8 cellular contexts compared by ENCODE assay signal in genomic region chr13:30978981-30979956, GRCh38. TPM values are rescaled to one million over a fixed set of nuclear protein-coding genes. Genes with fewer than 3 reads are reported as not detected.
DNase-seq lines count a peak whose midpoint lies in the region; ATAC-seq and TF ChIP-seq lines count a peak whose summit lies in the region.

No MANE protein-coding gene starts in this region.

- H3K9me3 ChIP-seq in RWPE2 (ENCODE audit: severe bottlenecking) (no peaks in the 10 kb centered on the region), right lobe of liver (no peaks in the 10 kb centered on the region), thoracic aorta (no peaks in the 10 kb centered on the region)

- DNase-seq in NK-92 treated with Interleukin-12 subunit alpha and Interleukin-12 subunit beta, amount 100 ng/mL, for 24 hours (lab: John Stamatoyannopoulos, UW): peak; percentile 7
- DNase-seq in NK-92 (lab: John Stamatoyannopoulos, UW; ENCODE audit: unreplicated experiment) (no peak), RWPE2 (ENCODE audit: low spot score) (no peak), astrocyte of the spinal cord (ENCODE audit: low read depth, low spot score) (no peak), right lobe of liver (peak in 1 of 3 donors; percentile 42), thoracic aorta (ENCODE audit: low spot score) (no peak)

- TF ChIP-seq CTCF in RWPE2 (IDR thresholded peaks at IDR 0.05; ENCODE audit: poor library complexity, severe bottlenecking) (peak; percentile 47), astrocyte of the spinal cord (IDR thresholded peaks at IDR 0.05; ENCODE audit: low read depth, low read length) (peak; percentile 61), right lobe of liver (IDR thresholded peaks at IDR 0.05) (peak; percentile 15 to 56 (median 38)), thoracic aorta (IDR thresholded peaks at IDR 0.05) (peak; percentile 23)

- no peak overlapping the region for H3K4me3 ChIP-seq in RWPE2 (ENCODE audit: severe bottlenecking)
- H3K4me3 ChIP-seq in astrocyte of the spinal cord (ENCODE audit: low read depth, low read length): no peak overlapping the region
- no peak overlapping the region for H3K4me3 ChIP-seq in right lobe of liver
- no peak overlapping the region for H3K4me3 ChIP-seq in thoracic aorta

- intact Hi-C loops in right lobe of liver (cut with DNase I): no loop called here

- H3K36me3 ChIP-seq in RWPE2 (ENCODE audit: low read depth): no peaks in the 10 kb centered on the region
- no peaks in the 10 kb centered on the region for H3K36me3 ChIP-seq in right lobe of liver
- H3K36me3 ChIP-seq in thoracic aorta: no peaks in the 10 kb centered on the region

- peaks cover 6% of the 10 kb centered on the region for H3K4me1 ChIP-seq in RWPE2 (ENCODE audit: insufficient read depth, poor library complexity, severe bottlenecking)
- no peaks in the 10 kb centered on the region for H3K4me1 ChIP-seq in right lobe of liver
- H3K4me1 ChIP-seq in thoracic aorta (ENCODE audit: control insufficient read depth in 1 of 2, low read depth in 2 of 2): peaks cover 3 to 23% of the 10 kb centered on the region in 2 donors

- H3K27ac ChIP-seq in RWPE2 (ENCODE audit: poor library complexity, severe bottlenecking) (no peak overlapping the region), right lobe of liver (no peak overlapping the region), thoracic aorta (no peak overlapping the region)

- H3K27me3 ChIP-seq in RWPE2 (ENCODE audit: insufficient read depth, poor library complexity, severe bottlenecking) (no peaks in the 10 kb centered on the region), right lobe of liver (no peaks in the 10 kb centered on the region), thoracic aorta (replicated peaks; ENCODE audit: insufficient read depth) (no peaks in the 10 kb centered on the region)

- in situ Hi-C loops in astrocyte of the spinal cord (cut with HindIII; ENCODE audit: low sequenced_read_pairs): no loop called here

- TF ChIP-seq POLR2A in right lobe of liver (IDR thresholded peaks at IDR 0.05): no peak

- WGBS in right lobe of liver (ENCODE audit: insufficient coverage, low coverage, low lambda C conversion rate, missing lambda C conversion rate): 61% methylated on average over 2 of the region's 15 CpGs

- ATAC-seq in RWPE2 (ENCODE audit: low read depth): no peak
- peak in 3 of 4 donors; percentile 33 to 47 (median 38) for ATAC-seq in right lobe of liver
- ATAC-seq in thoracic aorta (ENCODE audit: insufficient number of reproducible peaks, low FRiP score, low read depth): no peak
- ATAC-seq in GM21717 (IDR thresholded peaks at IDR 0.05; ENCODE audit: unreplicated experiment): no peak
- no peak for ATAC-seq in GM18873 (IDR thresholded peaks at IDR 0.05; ENCODE audit: low FRiP score, unreplicated experiment)

RNA-seq across cellular contexts. Expression of gene TEX26, which starts 46.8 kb away (rescaled TPM):
- total RNA-seq in right lobe of liver (under 1 TPM in 1 of 6 experiments, not detected in 5; 0.37 TPM), thoracic aorta (not detected)

Comparison
In these comparisons a context has a peak if more than half of its experiments do, and no peak if none do; other contexts are left out.
1. ATAC-seq: peak in right lobe of liver (3 of 4); none in RWPE2 (single experiment), thoracic aorta (single experiment), GM21717 (single experiment) and GM18873 (single experiment).
2. Peak in every context shown above with its lines, with median percentiles within 50 percentile points of each other: CTCF ChIP-seq.